1 cellular context compared by ENCODE assay signal in genomic region chr12:104345234-104346066, GRCh38.
TF ChIP-seq lines count a peak whose summit lies in the region.

No MANE protein-coding gene starts in this region.

TF ChIP-seq in GM12878, 131 proteins besides CTCF, POLR2A, EP300 and RAD21:
- TF ChIP-seq BCL3 (IDR thresholded peaks at IDR 0.05; ENCODE audit: borderline replicate concordance, insufficient read depth, low read depth, low read length, poor library complexity, severe bottlenecking) (peak; percentile 76), WRNIP1 (IDR thresholded peaks at IDR 0.05; ENCODE audit: borderline replicate concordance, low read depth, low read length) (no peak), IKZF2 (IDR thresholded peaks at IDR 0.05) (no peak), CBX3 (IDR thresholded peaks at IDR 0.05; ENCODE audit: borderline replicate concordance, low read depth) (no peak), ATF2 (IDR thresholded peaks at IDR 0.05; ENCODE audit: low read length) (no peak)
